In genomic region chr10:13920031-13920430, GRCh38 we compare ENCODE assay signal across 17 cellular contexts.
"Had no signal": no experiment of that assay in that cellular context is flagged by ENCODE, and none has a peak within 500 bp of the region (broad histone marks: within the 10 kb centered on the region; RNA-seq: fewer than 3 reads in every experiment).

No MANE protein-coding gene starts in this region.

- H3K4me1 ChIP-seq: body of pancreas, pancreas, right lobe of liver, stomach, vagina had no signal

- FAIRE-seq: pancreas had no signal

- H3K27me3 ChIP-seq: body of pancreas, pancreas, right lobe of liver, stomach, vagina had no signal

- H3K27ac ChIP-seq: body of pancreas, pancreas, right lobe of liver, stomach, vagina had no signal

- H3K9me3 ChIP-seq: body of pancreas, pancreas, right lobe of liver, stomach, vagina had no signal

- DNase-seq: activated CD4-positive, alpha-beta T cell treated with anti-CD3 and anti-CD28 coated beads, Interleukin-2, amount 10 ng/mL, durations not matched to agents 7 days and 5 days; activated CD8-positive, alpha-beta T cell treated with anti-CD3 and anti-CD28 coated beads, Interleukin-2, amount 10 ng/mL, durations not matched to agents 7 days and 5 days; activated effector memory CD4-positive, alpha-beta T cell treated with anti-CD3 and anti-CD28 coated beads, Interleukin-2, amount 50 U/mL, for 16 hours; activated T-cell treated with anti-CD3 and anti-CD28 coated beads, Interleukin-2, amount 50 U/mL, for 72 hours; body of pancreas; mesendoderm; naive thymus-derived CD8-positive, alpha-beta T cell; pancreas; right lobe of liver; stimulated activated CD4-positive, alpha-beta T cell treated with anti-CD3 and anti-CD28 coated beads, Interleukin-4, amount 100 ng/mL, for 1 hour; stomach; T1000; trophoblast cell had no signal

- H3K4me3 ChIP-seq: body of pancreas, coronary artery, pancreas, right lobe of liver, smooth muscle cell, stomach, vagina had no signal

- H3K36me3 ChIP-seq: pancreas, right lobe of liver, stomach, vagina had no signal

- ATAC-seq: activated CD8-positive, alpha-beta T cell treated with anti-CD3 and anti-CD28 coated beads, Interleukin-2, amount 10 ng/mL, durations not matched to agents 7 days and 5 days; activated naive CD4-positive, alpha-beta T cell treated with anti-CD3 and anti-CD28 coated beads, Interleukin-2, amount 50 U/mL, for 72 hours; activated T-cell treated with anti-CD3 and anti-CD28 coated beads, Interleukin-2, amount 50 U/mL, for 72 hours; body of pancreas; naive thymus-derived CD8-positive, alpha-beta T cell; pancreas; right lobe of liver had no signal

- H3K4me2 ChIP-seq: smooth muscle cell had no signal
